ENCODE assay signal across 1 cellular context in the genomic region with DNA sequence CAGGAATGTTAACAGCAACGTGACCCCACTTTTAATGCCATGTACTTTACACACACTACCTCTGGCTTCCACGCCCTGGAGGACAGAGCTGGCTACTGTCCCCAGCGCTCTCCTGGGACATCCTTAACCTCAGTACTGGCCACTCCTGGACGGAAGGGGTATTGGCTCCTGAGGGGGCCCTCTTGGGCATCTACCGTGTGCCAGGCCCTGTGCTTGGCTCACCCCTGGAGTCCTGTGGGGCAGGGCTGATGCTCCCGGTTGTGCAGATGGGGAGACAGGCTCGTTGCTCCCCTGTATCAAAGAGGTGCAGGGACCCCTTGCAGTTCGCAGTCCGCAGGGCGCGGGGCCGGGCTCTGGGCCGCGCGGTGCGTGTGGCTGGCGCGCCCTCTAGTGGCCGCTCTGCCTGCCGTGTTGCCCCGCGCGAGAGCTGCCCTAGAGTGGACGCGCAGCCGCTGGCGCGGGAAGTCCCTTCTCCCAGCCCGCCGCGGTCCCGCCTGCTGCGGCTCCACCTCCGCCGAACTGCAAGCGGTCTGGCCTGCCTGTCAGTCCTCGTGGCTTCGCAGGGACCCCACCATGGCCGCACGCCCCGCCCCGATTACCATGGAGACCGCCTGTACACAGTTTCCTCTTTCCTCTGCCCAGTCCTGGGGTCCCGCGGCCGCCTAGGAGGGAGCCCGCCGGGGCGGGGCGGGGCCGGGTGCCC.
TF ChIP-seq lines count a peak whose summit lies in the region.

A gene with protein sequence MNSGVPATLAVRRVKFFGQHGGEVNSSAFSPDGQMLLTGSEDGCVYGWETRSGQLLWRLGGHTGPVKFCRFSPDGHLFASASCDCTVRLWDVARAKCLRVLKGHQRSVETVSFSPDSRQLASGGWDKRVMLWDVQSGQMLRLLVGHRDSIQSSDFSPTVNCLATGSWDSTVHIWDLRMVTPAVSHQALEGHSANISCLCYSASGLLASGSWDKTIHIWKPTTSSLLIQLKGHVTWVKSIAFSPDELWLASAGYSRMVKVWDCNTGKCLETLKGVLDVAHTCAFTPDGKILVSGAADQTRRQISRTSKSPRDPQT (plus strand): TSS at position 632 of the 703 bp plus-strand sequence. CDS start 72 bp downstream, outside the sequence.

TF ChIP-seq in HepG2, 621 proteins besides CTCF, POLR2A, EP300 and RAD21 (continued from another document):
- TF ChIP-seq ERF (CRISPR knock-in tag; IDR thresholded peaks at IDR 0.05) (peak; percentile 76), DMAP1 (CRISPR knock-in tag; IDR thresholded peaks at IDR 0.05) (no peak), MXD4 (CRISPR knock-in tag; IDR thresholded peaks at IDR 0.05) (no peak), ZNF274 (CRISPR knock-in tag; IDR thresholded peaks at IDR 0.05) (0 out of 2 replicates have a peak, but pooled peaks have one; percentile 14), MIER3 (CRISPR knock-in tag; IDR thresholded peaks at IDR 0.05; ENCODE audit: borderline replicate concordance) (0 out of 2 replicates have a peak, but pooled peaks have one; percentile 38)
- TF ChIP-seq, protein P1, sequence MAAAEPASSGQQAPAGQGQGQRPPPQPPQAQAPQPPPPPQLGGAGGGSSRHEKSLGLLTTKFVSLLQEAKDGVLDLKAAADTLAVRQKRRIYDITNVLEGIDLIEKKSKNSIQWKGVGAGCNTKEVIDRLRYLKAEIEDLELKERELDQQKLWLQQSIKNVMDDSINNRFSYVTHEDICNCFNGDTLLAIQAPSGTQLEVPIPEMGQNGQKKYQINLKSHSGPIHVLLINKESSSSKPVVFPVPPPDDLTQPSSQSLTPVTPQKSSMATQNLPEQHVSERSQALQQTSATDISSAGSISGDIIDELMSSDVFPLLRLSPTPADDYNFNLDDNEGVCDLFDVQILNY (CRISPR knock-in tag; conservative IDR thresholded peaks at IDR 0.05): 0 out of 2 replicates have a peak, but pooled peaks have one; percentile 42
- TF ChIP-seq, protein P2, sequence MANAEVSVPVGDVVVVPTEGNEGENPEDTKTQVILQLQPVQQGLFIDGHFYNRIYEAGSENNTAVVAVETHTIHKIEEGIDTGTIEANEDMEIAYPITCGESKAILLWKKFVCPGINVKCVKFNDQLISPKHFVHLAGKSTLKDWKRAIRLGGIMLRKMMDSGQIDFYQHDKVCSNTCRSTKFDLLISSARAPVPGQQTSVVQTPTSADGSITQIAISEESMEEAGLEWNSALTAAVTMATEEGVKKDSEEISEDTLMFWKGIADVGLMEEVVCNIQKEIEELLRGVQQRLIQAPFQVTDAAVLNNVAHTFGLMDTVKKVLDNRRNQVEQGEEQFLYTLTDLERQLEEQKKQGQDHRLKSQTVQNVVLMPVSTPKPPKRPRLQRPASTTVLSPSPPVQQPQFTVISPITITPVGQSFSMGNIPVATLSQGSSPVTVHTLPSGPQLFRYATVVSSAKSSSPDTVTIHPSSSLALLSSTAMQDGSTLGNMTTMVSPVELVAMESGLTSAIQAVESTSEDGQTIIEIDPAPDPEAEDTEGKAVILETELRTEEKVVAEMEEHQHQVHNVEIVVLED (CRISPR knock-in tag; IDR thresholded peaks at IDR 0.05; ENCODE audit: borderline replicate concordance): peak; percentile 29; the same call in 1 of the 2 replicates
